Comparison of ENCODE assay signal across 1 cellular context in genomic region chr1:14826172-14826636, GRCh38.
TF ChIP-seq lines count a peak whose summit lies in the region.

No MANE protein-coding gene starts in this region.

TF ChIP-seq in HCT116, 20 proteins besides CTCF, POLR2A, EP300 and RAD21:
- no peak for TF ChIP-seq MAX (IDR thresholded peaks at IDR 0.05)
- TF ChIP-seq POLR2AphosphoS5 (IDR thresholded peaks at IDR 0.05; ENCODE audit: low read depth, low read length): no peak
